In the genomic region with DNA sequence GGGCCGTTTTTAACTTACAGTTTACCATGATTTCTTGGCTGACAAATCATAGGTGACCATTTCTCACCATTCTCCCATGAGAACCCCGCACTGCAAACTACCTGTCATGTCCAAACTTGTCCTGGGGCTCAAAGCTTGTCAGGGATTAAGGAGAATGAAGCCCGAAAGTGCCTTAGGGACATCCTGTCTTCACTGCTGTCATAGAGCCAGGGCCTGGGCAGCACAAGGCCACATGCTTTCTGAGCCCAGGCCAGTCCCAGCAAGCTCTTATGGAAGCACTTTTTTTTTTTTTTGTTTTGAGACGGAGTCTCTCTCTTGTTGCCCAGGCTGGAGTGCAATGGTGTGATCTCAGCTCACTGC, we compare ENCODE assay signal across 8 cellular contexts. TPM values are rescaled to one million over a fixed set of nuclear protein-coding genes. Genes with fewer than 3 reads are reported as not detected.
DNase-seq lines count a peak whose midpoint lies in the region; ATAC-seq and TF ChIP-seq lines count a peak whose summit lies in the region.
"Had no signal": no experiment of that assay in that cellular context is flagged by ENCODE, and none has a peak within 500 bp of the region (broad histone marks: within the 10 kb centered on the region; RNA-seq: fewer than 3 reads in every experiment).

No MANE protein-coding gene starts in this region.

- TF ChIP-seq CTCF in SU-DHL-6 (IDR thresholded peaks at IDR 0.05; ENCODE audit: insufficient read depth, low read length, poor library complexity, severe bottlenecking) (no peak), esophagus squamous epithelium (IDR thresholded peaks at IDR 0.05) (no peak)

- H3K27ac ChIP-seq in SU-DHL-6 (ENCODE audit: low read depth, low read length), result peak overlapping the region; percentile 1
- H3K27ac ChIP-seq in esophagus squamous epithelium, result peak overlapping the region; percentile 3 to 73 (median 47)
- H3K27ac ChIP-seq: vagina had no signal

- intact Hi-C loops in esophagus squamous epithelium (cut with DNase I) (no loop called here), sciatic nerve (cut with DNase I) (no loop called here)

- no peak for TF ChIP-seq POLR2A in esophagus squamous epithelium (IDR thresholded peaks at IDR 0.05)

- H3F3A ChIP-seq in SU-DHL-6 (ENCODE audit: insufficient read depth), result no peaks in the 10 kb centered on the region

- no peak overlapping the region for H3K4me2 ChIP-seq in SU-DHL-6 (ENCODE audit: low read depth, low read length, poor library complexity, severe bottlenecking)

- H3K36me3 ChIP-seq in SU-DHL-6 (ENCODE audit: low read length), result peaks cover 32% of the 10 kb centered on the region
- peaks cover 0 to 14% (median 0%) of the 10 kb centered on the region in 3 donors for H3K36me3 ChIP-seq in esophagus squamous epithelium

- ATAC-seq in sciatic nerve, result peak; percentile 68

- 26 to 56% methylated on average over 4 of the region's 4 CpGs for WGBS in esophagus squamous epithelium, 2 donors

- H3K4me3 ChIP-seq in SU-DHL-6 (ENCODE audit: insufficient read depth, low read length, poor library complexity, severe bottlenecking) (no peak overlapping the region), esophagus squamous epithelium (no peak overlapping the region)
- H3K4me3 ChIP-seq: vagina had no signal

- H4K20me1 ChIP-seq in SU-DHL-6 (ENCODE audit: low read depth, low read length), result peaks cover 38% of the 10 kb centered on the region

- H3K27me3 ChIP-seq in SU-DHL-6 (ENCODE audit: low read length), result no peaks in the 10 kb centered on the region
- no peaks in the 10 kb centered on the region for H3K27me3 ChIP-seq in esophagus squamous epithelium
- H3K27me3 ChIP-seq: vagina had no signal

- in situ Hi-C loops in G401 (cut with HindIII; ENCODE audit: low sequenced_read_pairs), result no loop called here

- DNase-seq in G401 (ENCODE audit: low spot score), result peak; percentile 93
- no peak for DNase-seq in esophagus squamous epithelium (lab: John Stamatoyannopoulos, UW)
- DNase-seq in sciatic nerve (ENCODE audit: low spot score), result no peak
- DNase-seq in HUDEP-2 (lab: John Stamatoyannopoulos, UW; ENCODE audit: unreplicated experiment in 76 of 76), result no peak
- no peak for DNase-seq in iPS-NIHi11 (ENCODE audit: low spot score)
- no peak for DNase-seq in SK-N-DZ (ENCODE audit: low spot score)

- H3K4me1 ChIP-seq in esophagus squamous epithelium, result peaks cover 30 to 74% (median 36%) of the 10 kb centered on the region in 3 donors

- no peak overlapping the region for H3K9ac ChIP-seq in SU-DHL-6 (ENCODE audit: low read length)

- H3K79me2 ChIP-seq in SU-DHL-6 (ENCODE audit: insufficient read depth, low read length), result peaks cover 100% of the 10 kb centered on the region

- H3K9me3 ChIP-seq in SU-DHL-6 (ENCODE audit: insufficient read depth, low read length) (no peaks in the 10 kb centered on the region), esophagus squamous epithelium (no peaks in the 10 kb centered on the region)
- H3K9me3 ChIP-seq: vagina had no signal

- no peak overlapping the region for H2AFZ ChIP-seq in SU-DHL-6 (ENCODE audit: low read depth, low read length, severe bottlenecking)

- H3K9me2 ChIP-seq in SU-DHL-6 (replicated peaks; ENCODE audit: insufficient read depth, low read length), result no peaks in the 10 kb centered on the region

RNA-seq across cellular contexts. Expression of a gene that starts 33.9 kb away (rescaled TPM):
- total RNA-seq in G401 (2014; rRNA removed; shearing (Covaris generic)), result 30.2 and 34.2 TPM in 2 replicates
- 10 to 100 TPM; 20.0 to 36.3 (median 24.9) TPM for total RNA-seq in esophagus squamous epithelium
- total RNA-seq in sciatic nerve, result 42.9 TPM
- 31.1 and 38.3 TPM in 2 replicates for polyA plus RNA-seq in SK-N-DZ (2014; cell fraction: cytosol; rRNA removed)
- 30.9 and 32.2 TPM in 2 replicates for polyA plus RNA-seq in SK-N-DZ (2014; cell fraction: nucleus; rRNA removed)

RNA-seq across cellular contexts. Expression of a gene that starts 54.9 kb away (rescaled TPM):
- not detected in 2 replicates for total RNA-seq in G401 (2014; rRNA removed; shearing (Covaris generic))
- total RNA-seq in esophagus squamous epithelium, result 1 to 10 TPM in 1 of 4 donors, under 1 TPM in 2, not detected in 1; 0.04 to 1.9 (median 0.62) TPM
- 12.0 TPM for total RNA-seq in sciatic nerve
- polyA plus RNA-seq in SK-N-DZ (2014; cell fraction: cytosol; rRNA removed), result 13.3 and 13.4 TPM in 2 replicates
- polyA plus RNA-seq in SK-N-DZ (2014; cell fraction: nucleus; rRNA removed), result 11.7 and 20.9 TPM in 2 replicates

RNA-seq across cellular contexts. Expression of a gene that starts 55.1 kb away (rescaled TPM):
- 0.37 and 0.98 TPM in 2 replicates for total RNA-seq in G401 (2014; rRNA removed; shearing (Covaris generic))
- total RNA-seq in esophagus squamous epithelium (1 to 10 TPM; 1.3 to 5.0 (median 2.6) TPM), sciatic nerve (8.8 TPM)
- 0.09 TPM in 1 of 2 replicates, not detected in the other for polyA plus RNA-seq in SK-N-DZ (2014; cell fraction: cytosol; rRNA removed)
- 0.14 and 0.22 TPM in 2 replicates for polyA plus RNA-seq in SK-N-DZ (2014; cell fraction: nucleus; rRNA removed)
